8 cellular contexts compared by ENCODE assay signal in the genomic region with DNA sequence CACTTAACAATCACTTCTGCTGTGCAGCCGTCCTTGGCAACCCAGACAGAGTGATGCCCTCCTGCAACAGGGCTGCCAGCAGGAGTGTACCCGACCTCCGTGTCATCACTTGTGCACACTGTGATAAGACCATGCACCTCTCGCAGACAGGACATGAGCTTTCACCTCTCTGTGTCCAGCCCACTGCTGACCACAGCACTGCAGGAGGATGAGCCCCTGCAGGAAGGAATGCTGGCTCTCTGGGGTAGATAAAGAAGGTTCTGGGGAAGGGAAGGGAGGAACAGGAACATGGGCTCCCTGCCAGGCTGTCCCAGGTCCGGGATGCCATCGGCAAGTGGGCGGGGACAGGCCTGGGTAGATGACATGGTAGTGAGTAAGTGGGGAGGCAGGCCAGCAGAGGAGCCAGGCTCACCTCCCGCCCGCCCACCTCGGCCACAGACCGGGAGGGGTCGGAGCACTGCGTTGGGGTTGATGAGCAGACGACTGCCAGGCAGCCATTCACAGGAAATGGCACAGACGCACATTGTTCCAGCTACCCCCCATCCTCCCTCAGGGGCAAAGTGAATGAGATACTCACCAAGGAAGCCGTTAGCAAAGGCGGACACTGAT. TPM values are rescaled to one million over a fixed set of nuclear protein-coding genes. Genes with fewer than 3 reads are reported as not detected.
DNase-seq lines count a peak whose midpoint lies in the region; ATAC-seq, FAIRE-seq and TF ChIP-seq lines count a peak whose summit lies in the region.

No MANE protein-coding gene starts in this region.

- H3K9me3 ChIP-seq in gastrocnemius medialis (no peaks in the 10 kb centered on the region), kidney (ENCODE audit: control insufficient read depth in 1 of 2, low read length in 2 of 2) (no peaks in the 10 kb centered on the region)

- intact Hi-C loops in gastrocnemius medialis (cut with DNase I; ENCODE audit: low total_unique reads) (no loop called here), kidney (cut with DNase I) (no loop called here)

- H3K36me3 ChIP-seq in gastrocnemius medialis (no peaks in the 10 kb centered on the region), kidney (ENCODE audit: control insufficient read depth in 1 of 2, insufficient read depth in 2 of 2, low read length in 2 of 2) (no peaks in the 10 kb centered on the region)

- no peak for ATAC-seq in GM19463 (IDR thresholded peaks at IDR 0.05; ENCODE audit: unreplicated experiment)
- no peak for ATAC-seq in gastrocnemius medialis

- FAIRE-seq in kidney (lab: Jason Lieb, UNC), result no peak

- DNase-seq in ELR (ENCODE audit: low read depth), result peak; percentile 99
- peak; percentile 85 to 90 for DNase-seq in activated CD4-positive, alpha-beta T cell treated with anti-CD3 and anti-CD28 coated beads for 4 hours
- DNase-seq in effector CD8-positive, alpha-beta T cell (lab: John Stamatoyannopoulos, UW), result peak; percentile 20
- DNase-seq in stimulated activated CD4-positive, alpha-beta T cell treated with anti-CD3 and anti-CD28 coated beads, Interleukin-12 subunit alpha, Interleukin-12 subunit beta, amount 100 ng/mL, for 24 hours (ENCODE audit: low read depth in 2 of 2), result peak; percentile 67 to 83
- DNase-seq in caudate nucleus (lab: John Stamatoyannopoulos, UW), result no peak
- DNase-seq in gastrocnemius medialis, result no peak
- DNase-seq in kidney, result no peak

- H3K4me3 ChIP-seq in gastrocnemius medialis, result no peak overlapping the region
- H3K4me3 ChIP-seq in kidney (ENCODE audit: low read length in 2 of 2), result no peak overlapping the region

- TF ChIP-seq CTCF in gastrocnemius medialis (IDR thresholded peaks at IDR 0.05 in 4 of 5, conservative IDR thresholded peaks at IDR 0.05 in 1 of 5), result no peak
- TF ChIP-seq CTCF in kidney (IDR thresholded peaks at IDR 0.05; ENCODE audit: borderline replicate concordance, extremely low read depth, insufficient read depth), result no peak

- in situ Hi-C loops in gastrocnemius medialis (cut with MboI; ENCODE audit: low sequenced_read_pairs in 4 of 4), result no loop called here

- peaks cover 11 to 20% of the 10 kb centered on the region in 2 donors for H3K4me1 ChIP-seq in gastrocnemius medialis
- H3K4me1 ChIP-seq in kidney (ENCODE audit: control insufficient read depth in 1 of 2, insufficient read depth in 1 of 2, low read depth in 1 of 2, low read length in 2 of 2), result no peaks in the 10 kb centered on the region

- TF ChIP-seq POLR2A in gastrocnemius medialis (IDR thresholded peaks at IDR 0.05), result no peak

- no peak overlapping the region for H3K9ac ChIP-seq in kidney (ENCODE audit: low read length in 2 of 2)

- H3K27me3 ChIP-seq in gastrocnemius medialis, result no peaks in the 10 kb centered on the region

- H3K27ac ChIP-seq in caudate nucleus (ENCODE audit: low read depth, low read length) (no peak overlapping the region), gastrocnemius medialis (no peak overlapping the region), kidney (ENCODE audit: low read depth in 2 of 2, low read length in 2 of 2) (no peak overlapping the region)

RNA-seq across cellular contexts. Expression of a gene that starts 18.6 kb away (rescaled TPM):
- total RNA-seq in gastrocnemius medialis, result 100 to 1,000 TPM in 2 of 4 donors, 10 to 100 TPM in 2; 45.3 to 150 (median 108) TPM
- total RNA-seq in kidney, result 59.5 TPM
- polyA plus RNA-seq in kidney (ENCODE audit: insufficient read depth, low read depth, low replicate concordance), result 3.8 TPM

RNA-seq across cellular contexts. Expression of a gene that starts 54.5 kb away (rescaled TPM):
- total RNA-seq in gastrocnemius medialis, result 1 to 10 TPM; 6.5 to 8.7 (median 7.2) TPM
- 9.6 TPM for total RNA-seq in kidney
- polyA plus RNA-seq in kidney (ENCODE audit: insufficient read depth, low read depth, low replicate concordance), result 4.6 TPM

Comparison
In these comparisons a context has a peak if more than half of its experiments do, and no peak if none do; other contexts are left out.
1. DNase-seq: peak in ELR (single experiment), activated CD4-positive, alpha-beta T cell treated with anti-CD3 and anti-CD28 coated beads for 4 hours (2 of 2), effector CD8-positive, alpha-beta T cell (single experiment) and stimulated activated CD4-positive, alpha-beta T cell treated with anti-CD3 and anti-CD28 coated beads, Interleukin-12 subunit alpha, Interleukin-12 subunit beta, amount 100 ng/mL, for 24 hours (2 of 2); none in caudate nucleus (0 of 61), gastrocnemius medialis (0 of 2) and kidney (single experiment).